ENCODE assay signal across 26 cellular contexts in genomic region chr1:119935373-119935772, GRCh38. TPM values are rescaled to one million over a fixed set of nuclear protein-coding genes. Genes with fewer than 3 reads are reported as not detected.
DNase-seq lines count a peak whose midpoint lies in the region; ATAC-seq, FAIRE-seq and TF ChIP-seq lines count a peak whose summit lies in the region.
"Had no signal": no experiment of that assay in that cellular context is flagged by ENCODE, and none has a peak within 500 bp of the region (broad histone marks: within the 10 kb centered on the region; RNA-seq: fewer than 3 reads in every experiment).

No MANE protein-coding gene starts in this region.

- H3K36me3 Mint-ChIP-seq in activated CD4-positive, alpha-beta T cell treated with anti-CD3 and anti-CD28 coated beads, Interleukin-2, amount 10 ng/mL, durations not matched to agents 24 days and 14 days (ENCODE audit: low read depth), result peaks cover 63% of the 10 kb centered on the region

- H3K9me3 ChIP-seq in pancreas, result no peaks in the 10 kb centered on the region
- H3K9me3 ChIP-seq: Caco-2, SJCRH30 had no signal

- H3K27me3 ChIP-seq in pancreas, result no peaks in the 10 kb centered on the region
- H3K27me3 ChIP-seq: MG63, SJCRH30 had no signal

- intact Hi-C loops in activated CD4-positive, alpha-beta T cell treated with anti-CD3 and anti-CD28 coated beads, Interleukin-2, amount 10 ng/mL, durations not matched to agents 24 days and 14 days (cut with micrococcal nuclease), result no loop called here
- intact Hi-C loops in pancreas (cut with DNase I), result no loop called here

- peaks cover 0 to 46% (median 8%) of the 10 kb centered on the region in 3 donors for H3K36me3 ChIP-seq in pancreas

- no peak overlapping the region for H3K4me3 ChIP-seq in pancreas
- H3K4me3 ChIP-seq: GM23338, MG63, SJCRH30 had no signal

- FAIRE-seq in pancreas (lab: Jason Lieb, UNC), result no peak
- FAIRE-seq: GM12891, RCC 7860 had no signal

- H3K4me1 Mint-ChIP-seq in activated CD4-positive, alpha-beta T cell treated with anti-CD3 and anti-CD28 coated beads, Interleukin-2, amount 10 ng/mL, durations not matched to agents 24 days and 14 days, result peaks cover under 1% of the 10 kb centered on the region

- ATAC-seq in pancreas, result peak; percentile 55 to 91 (median 75)
- ATAC-seq: GM23338, SK-N-SH treated with all-trans-retinoic acid at 6 μM for 48 hours had no signal

- no peak overlapping the region for H3K27ac Mint-ChIP-seq in activated CD4-positive, alpha-beta T cell treated with anti-CD3 and anti-CD28 coated beads, Interleukin-2, amount 10 ng/mL, durations not matched to agents 24 days and 14 days

- H3K27ac ChIP-seq in pancreas, result peak overlapping the region in 1 of 4 donors; percentile 34
- H3K27ac ChIP-seq: SJCRH30 had no signal

- DNase-seq in activated CD4-positive, alpha-beta T cell treated with anti-CD3 and anti-CD28 coated beads, Interleukin-2, amount 10 ng/mL, durations not matched to agents 24 days and 14 days, result peak; percentile 47
- DNase-seq in activated CD4-positive, alpha-beta T cell treated with anti-CD3 and anti-CD28 coated beads, Interleukin-2, amount 50 U/mL, for 1 hour, result no peak
- DNase-seq in DMS79 treated with DMSO at 0.1 percent for 48 hours (lab: John Stamatoyannopoulos, UW), result peak; percentile 48
- peak; percentile 25 for DNase-seq in NCI-H2029 treated with DMSO at 0.1 percent for 48 hours (lab: John Stamatoyannopoulos, UW)
- DNase-seq in pancreas, result peak in 3 of 6 donors; percentile 31 to 39 (median 35)
- DNase-seq in iPS-NIHi7 (ENCODE audit: extremely low spot score), result no peak
- DNase-seq in COLO668 (lab: John Stamatoyannopoulos, UW; ENCODE audit: unreplicated experiment), result no peak
- DNase-seq: C1 segment of cervical spinal cord; Caco-2; CD4-positive, alpha-beta memory T cell; GF-D8; H9; KBM-7; MG63; NCI-H1436; NCI-H187; NCI-H2107; NCI-H2227 treated with DMSO at 0.1 percent for 48 hours; NCI-H510A treated with DMSO at 0.1 percent for 48 hours; SJCRH30 had no signal

- no peak overlapping the region for H3K4me3 Mint-ChIP-seq in activated CD4-positive, alpha-beta T cell treated with anti-CD3 and anti-CD28 coated beads, Interleukin-2, amount 10 ng/mL, durations not matched to agents 24 days and 14 days
- H3K4me3 Mint-ChIP-seq: CD4-positive, alpha-beta memory T cell; GM23338; H9 had no signal

- peaks cover 9% of the 10 kb centered on the region for H3K9me3 Mint-ChIP-seq in activated CD4-positive, alpha-beta T cell treated with anti-CD3 and anti-CD28 coated beads, Interleukin-2, amount 10 ng/mL, durations not matched to agents 24 days and 14 days
- H3K9me3 Mint-ChIP-seq: GM23338, H9 had no signal

- H3K27me3 Mint-ChIP-seq in activated CD4-positive, alpha-beta T cell treated with anti-CD3 and anti-CD28 coated beads, Interleukin-2, amount 10 ng/mL, durations not matched to agents 24 days and 14 days, result no peaks in the 10 kb centered on the region
- H3K27me3 Mint-ChIP-seq: CD4-positive, alpha-beta memory T cell had no signal

- TF ChIP-seq CTCF in pancreas (IDR thresholded peaks at IDR 0.05), result no peak

- WGBS in pancreas, 2 donors, result 6 to 17% methylated on average over 1 of the region's 1 CpG

- peaks cover 0 to 6% (median 0%) of the 10 kb centered on the region in 3 donors for H3K4me1 ChIP-seq in pancreas
- H3K4me1 ChIP-seq: Caco-2, SJCRH30 had no signal

RNA-seq across cellular contexts. Expression of gene ADAM30, which starts 39.1 kb away (rescaled TPM):
- total RNA-seq in activated CD4-positive, alpha-beta T cell treated with anti-CD3 and anti-CD28 coated beads, Interleukin-2, amount 10 ng/mL, durations not matched to agents 24 days and 14 days, result not detected in 2 replicates
- not detected for total RNA-seq in pancreas
- polyA plus RNA-seq in pancreas, result not detected
- total RNA-seq: A673; Caco-2; CD4-positive, alpha-beta memory T cell; GM23338; H9; LHCN-M2; SJCRH30 had no signal
- polyA plus RNA-seq: CD4-positive, alpha-beta memory T cell; GM23338 had no signal

Comparison
In these comparisons a context has a peak if more than half of its experiments do, and no peak if none do; other contexts are left out.
1. DNase-seq: peak in activated CD4-positive, alpha-beta T cell treated with anti-CD3 and anti-CD28 coated beads, Interleukin-2, amount 10 ng/mL, durations not matched to agents 24 days and 14 days (single experiment), DMS79 treated with DMSO at 0.1 percent for 48 hours (single experiment) and NCI-H2029 treated with DMSO at 0.1 percent for 48 hours (single experiment); none in activated CD4-positive, alpha-beta T cell treated with anti-CD3 and anti-CD28 coated beads, Interleukin-2, amount 50 U/mL, for 1 hour (single experiment), iPS-NIHi7 (single experiment) and COLO668 (single experiment).